Comparison of ENCODE assay signal across 1 cellular context in the genomic region with DNA sequence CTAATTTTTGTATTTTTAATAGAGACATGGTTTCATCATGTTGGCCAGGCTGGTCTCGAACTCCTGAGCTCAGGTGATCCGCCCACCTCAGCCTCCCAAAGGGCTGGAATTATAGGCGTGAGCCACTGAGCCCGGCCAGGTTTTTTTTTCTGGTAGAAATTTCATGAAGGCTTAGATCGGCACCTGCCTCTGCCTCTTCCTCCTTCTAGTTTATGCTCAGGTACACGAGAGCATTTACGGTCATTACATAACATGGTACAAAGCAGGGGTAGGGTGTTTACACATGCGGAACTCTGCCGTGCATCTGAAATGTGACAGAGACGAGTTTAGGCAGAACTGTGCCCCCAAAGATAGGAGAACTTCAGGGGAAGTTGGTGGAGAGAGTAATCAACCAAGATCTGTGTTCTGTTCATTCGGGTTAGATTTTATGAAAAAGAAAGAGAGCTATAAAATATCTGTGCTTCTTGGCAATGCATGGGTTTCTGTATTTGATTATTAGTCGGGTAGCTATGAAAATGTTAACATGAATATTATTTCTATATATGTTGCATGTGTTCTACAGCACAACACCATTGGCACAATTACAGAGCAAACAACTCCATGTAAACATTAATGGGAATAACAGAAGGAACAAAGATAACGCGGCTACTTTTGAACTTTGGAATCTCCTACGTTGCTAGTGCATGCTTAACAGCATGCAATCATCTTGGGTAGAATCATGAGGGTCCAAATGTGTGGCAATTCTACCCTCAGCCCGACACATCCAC.
TF ChIP-seq lines count a peak whose summit lies in the region.

No MANE protein-coding gene starts in this region.

TF ChIP-seq in HepG2, 621 proteins besides CTCF, POLR2A, EP300 and RAD21 (continued from another document and continues in another):
- TF ChIP-seq ARID5B (CRISPR knock-in tag; IDR thresholded peaks at IDR 0.05) (peak; percentile 71), ZMAT3 (CRISPR knock-in tag; conservative IDR thresholded peaks at IDR 0.05) (no peak), SNAI1 (CRISPR knock-in tag; IDR thresholded peaks at IDR 0.05; ENCODE audit: borderline replicate concordance) (no peak), CEBPB (IDR thresholded peaks at IDR 0.05; ENCODE audit: borderline replicate concordance, low read depth, low read length) (peak; percentile 55; the same call in 1 of the 2 replicates), SAP130 (CRISPR knock-in tag; IDR thresholded peaks at IDR 0.05; ENCODE audit: low read depth) (peak; percentile 45; the same call in 1 of the 2 replicates), SRF (IDR thresholded peaks at IDR 0.05; ENCODE audit: low read depth, low read length) (no peak), ZNF780A (CRISPR knock-in tag; IDR thresholded peaks at IDR 0.05) (no peak), SNRNP70 (IDR thresholded peaks at IDR 0.05; ENCODE audit: low read depth, low read length) (no peak), NFKBIZ (CRISPR knock-in tag; IDR thresholded peaks at IDR 0.05) (0 out of 2 replicates have a peak, but pooled peaks have one; percentile 45), IRF2 (CRISPR knock-in tag; IDR thresholded peaks at IDR 0.05) (no peak), ZNF121 (CRISPR knock-in tag; IDR thresholded peaks at IDR 0.05) (no peak), MIXL1 (CRISPR knock-in tag; IDR thresholded peaks at IDR 0.05) (peak; percentile 17; the same call in 1 of the 2 replicates), TP53 (CRISPR knock-in tag; conservative IDR thresholded peaks at IDR 0.05) (no peak), NONO (IDR thresholded peaks at IDR 0.05) (no peak), NONO (CRISPR knock-in tag; conservative IDR thresholded peaks at IDR 0.05) (0 out of 2 replicates have a peak, but pooled peaks have one; percentile 17), KLF11 (CRISPR knock-in tag; IDR thresholded peaks at IDR 0.05) (0 out of 2 replicates have a peak, but pooled peaks have one; percentile 16), ZNF12 (CRISPR knock-in tag; IDR thresholded peaks at IDR 0.05) (peak; percentile 42; the same call in 1 of the 2 replicates), ZNF776 (CRISPR knock-in tag; IDR thresholded peaks at IDR 0.05) (no peak), MXD4 (CRISPR knock-in tag; IDR thresholded peaks at IDR 0.05) (0 out of 2 replicates have a peak, but pooled peaks have one; percentile 34), MAFK (conservative IDR thresholded peaks at IDR 0.05 in 1 of 2, IDR thresholded peaks at IDR 0.05 in 1 of 2; ENCODE audit: low read length in 2 of 2) (no peak), ZNF441 (CRISPR knock-in tag; IDR thresholded peaks at IDR 0.05; ENCODE audit: borderline replicate concordance) (no peak), SKI (IDR thresholded peaks at IDR 0.05; ENCODE audit: partially characterized antibody) (no peak), TEF (CRISPR knock-in tag; IDR thresholded peaks at IDR 0.05) (peak; percentile 77), POGZ (CRISPR knock-in tag; IDR thresholded peaks at IDR 0.05) (0 out of 2 replicates have a peak, but pooled peaks have one; percentile 22), TCF7 (IDR thresholded peaks at IDR 0.05; ENCODE audit: low read depth) (peak; percentile 51), PITX1 (CRISPR knock-in tag; IDR thresholded peaks at IDR 0.05) (no peak), DR1 (CRISPR knock-in tag; IDR thresholded peaks at IDR 0.05) (no peak), CREB1 (IDR thresholded peaks at IDR 0.05) (no peak), CREB1 (CRISPR knock-in tag; IDR thresholded peaks at IDR 0.05) (peak; percentile 62), ZNF562 (CRISPR knock-in tag; IDR thresholded peaks at IDR 0.05; ENCODE audit: borderline replicate concordance) (no peak), DBP (CRISPR knock-in tag; IDR thresholded peaks at IDR 0.05; ENCODE audit: not compliant biosample characterization) (no peak), ASH2L (IDR thresholded peaks at IDR 0.05; ENCODE audit: insufficient read length, low read depth, low read length) (no peak), ZNF670 (CRISPR knock-in tag; IDR thresholded peaks at IDR 0.05; ENCODE audit: borderline replicate concordance) (no peak), NFIB (CRISPR knock-in tag; IDR thresholded peaks at IDR 0.05; ENCODE audit: borderline replicate concordance) (no peak), FOXK1 (CRISPR knock-in tag; IDR thresholded peaks at IDR 0.05; ENCODE audit: borderline replicate concordance, low read depth) (peak; percentile 59; the same call in 1 of the 2 replicates), ZNF431 (CRISPR knock-in tag; IDR thresholded peaks at IDR 0.05; ENCODE audit: borderline replicate concordance, low read depth) (0 out of 2 replicates have a peak, but pooled peaks have one; percentile 42), FOXP1 (IDR thresholded peaks at IDR 0.05) (no peak), FOXP1 (CRISPR knock-in tag; IDR thresholded peaks at IDR 0.05) (peak; percentile 69; the same call in 1 of the 2 replicates), NFYB (CRISPR knock-in tag; IDR thresholded peaks at IDR 0.05) (no peak)
- TF ChIP-seq, protein P1, sequence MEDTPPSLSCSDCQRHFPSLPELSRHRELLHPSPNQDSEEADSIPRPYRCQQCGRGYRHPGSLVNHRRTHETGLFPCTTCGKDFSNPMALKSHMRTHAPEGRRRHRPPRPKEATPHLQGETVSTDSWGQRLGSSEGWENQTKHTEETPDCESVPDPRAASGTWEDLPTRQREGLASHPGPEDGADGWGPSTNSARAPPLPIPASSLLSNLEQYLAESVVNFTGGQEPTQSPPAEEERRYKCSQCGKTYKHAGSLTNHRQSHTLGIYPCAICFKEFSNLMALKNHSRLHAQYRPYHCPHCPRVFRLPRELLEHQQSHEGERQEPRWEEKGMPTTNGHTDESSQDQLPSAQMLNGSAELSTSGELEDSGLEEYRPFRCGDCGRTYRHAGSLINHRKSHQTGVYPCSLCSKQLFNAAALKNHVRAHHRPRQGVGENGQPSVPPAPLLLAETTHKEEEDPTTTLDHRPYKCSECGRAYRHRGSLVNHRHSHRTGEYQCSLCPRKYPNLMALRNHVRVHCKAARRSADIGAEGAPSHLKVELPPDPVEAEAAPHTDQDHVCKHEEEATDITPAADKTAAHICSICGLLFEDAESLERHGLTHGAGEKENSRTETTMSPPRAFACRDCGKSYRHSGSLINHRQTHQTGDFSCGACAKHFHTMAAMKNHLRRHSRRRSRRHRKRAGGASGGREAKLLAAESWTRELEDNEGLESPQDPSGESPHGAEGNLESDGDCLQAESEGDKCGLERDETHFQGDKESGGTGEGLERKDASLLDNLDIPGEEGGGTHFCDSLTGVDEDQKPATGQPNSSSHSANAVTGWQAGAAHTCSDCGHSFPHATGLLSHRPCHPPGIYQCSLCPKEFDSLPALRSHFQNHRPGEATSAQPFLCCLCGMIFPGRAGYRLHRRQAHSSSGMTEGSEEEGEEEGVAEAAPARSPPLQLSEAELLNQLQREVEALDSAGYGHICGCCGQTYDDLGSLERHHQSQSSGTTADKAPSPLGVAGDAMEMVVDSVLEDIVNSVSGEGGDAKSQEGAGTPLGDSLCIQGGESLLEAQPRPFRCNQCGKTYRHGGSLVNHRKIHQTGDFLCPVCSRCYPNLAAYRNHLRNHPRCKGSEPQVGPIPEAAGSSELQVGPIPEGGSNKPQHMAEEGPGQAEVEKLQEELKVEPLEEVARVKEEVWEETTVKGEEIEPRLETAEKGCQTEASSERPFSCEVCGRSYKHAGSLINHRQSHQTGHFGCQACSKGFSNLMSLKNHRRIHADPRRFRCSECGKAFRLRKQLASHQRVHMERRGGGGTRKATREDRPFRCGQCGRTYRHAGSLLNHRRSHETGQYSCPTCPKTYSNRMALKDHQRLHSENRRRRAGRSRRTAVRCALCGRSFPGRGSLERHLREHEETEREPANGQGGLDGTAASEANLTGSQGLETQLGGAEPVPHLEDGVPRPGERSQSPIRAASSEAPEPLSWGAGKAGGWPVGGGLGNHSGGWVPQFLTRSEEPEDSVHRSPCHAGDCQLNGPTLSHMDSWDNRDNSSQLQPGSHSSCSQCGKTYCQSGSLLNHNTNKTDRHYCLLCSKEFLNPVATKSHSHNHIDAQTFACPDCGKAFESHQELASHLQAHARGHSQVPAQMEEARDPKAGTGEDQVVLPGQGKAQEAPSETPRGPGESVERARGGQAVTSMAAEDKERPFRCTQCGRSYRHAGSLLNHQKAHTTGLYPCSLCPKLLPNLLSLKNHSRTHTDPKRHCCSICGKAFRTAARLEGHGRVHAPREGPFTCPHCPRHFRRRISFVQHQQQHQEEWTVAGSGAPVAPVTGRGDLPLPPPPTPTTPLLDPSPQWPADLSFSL (CRISPR knock-in tag; IDR thresholded peaks at IDR 0.05) = no peak
- TF ChIP-seq, protein P2, sequence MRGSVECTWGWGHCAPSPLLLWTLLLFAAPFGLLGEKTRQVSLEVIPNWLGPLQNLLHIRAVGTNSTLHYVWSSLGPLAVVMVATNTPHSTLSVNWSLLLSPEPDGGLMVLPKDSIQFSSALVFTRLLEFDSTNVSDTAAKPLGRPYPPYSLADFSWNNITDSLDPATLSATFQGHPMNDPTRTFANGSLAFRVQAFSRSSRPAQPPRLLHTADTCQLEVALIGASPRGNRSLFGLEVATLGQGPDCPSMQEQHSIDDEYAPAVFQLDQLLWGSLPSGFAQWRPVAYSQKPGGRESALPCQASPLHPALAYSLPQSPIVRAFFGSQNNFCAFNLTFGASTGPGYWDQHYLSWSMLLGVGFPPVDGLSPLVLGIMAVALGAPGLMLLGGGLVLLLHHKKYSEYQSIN (CRISPR knock-in tag; IDR thresholded peaks at IDR 0.05; ENCODE audit: borderline replicate concordance) = no peak
- TF ChIP-seq, protein P3, sequence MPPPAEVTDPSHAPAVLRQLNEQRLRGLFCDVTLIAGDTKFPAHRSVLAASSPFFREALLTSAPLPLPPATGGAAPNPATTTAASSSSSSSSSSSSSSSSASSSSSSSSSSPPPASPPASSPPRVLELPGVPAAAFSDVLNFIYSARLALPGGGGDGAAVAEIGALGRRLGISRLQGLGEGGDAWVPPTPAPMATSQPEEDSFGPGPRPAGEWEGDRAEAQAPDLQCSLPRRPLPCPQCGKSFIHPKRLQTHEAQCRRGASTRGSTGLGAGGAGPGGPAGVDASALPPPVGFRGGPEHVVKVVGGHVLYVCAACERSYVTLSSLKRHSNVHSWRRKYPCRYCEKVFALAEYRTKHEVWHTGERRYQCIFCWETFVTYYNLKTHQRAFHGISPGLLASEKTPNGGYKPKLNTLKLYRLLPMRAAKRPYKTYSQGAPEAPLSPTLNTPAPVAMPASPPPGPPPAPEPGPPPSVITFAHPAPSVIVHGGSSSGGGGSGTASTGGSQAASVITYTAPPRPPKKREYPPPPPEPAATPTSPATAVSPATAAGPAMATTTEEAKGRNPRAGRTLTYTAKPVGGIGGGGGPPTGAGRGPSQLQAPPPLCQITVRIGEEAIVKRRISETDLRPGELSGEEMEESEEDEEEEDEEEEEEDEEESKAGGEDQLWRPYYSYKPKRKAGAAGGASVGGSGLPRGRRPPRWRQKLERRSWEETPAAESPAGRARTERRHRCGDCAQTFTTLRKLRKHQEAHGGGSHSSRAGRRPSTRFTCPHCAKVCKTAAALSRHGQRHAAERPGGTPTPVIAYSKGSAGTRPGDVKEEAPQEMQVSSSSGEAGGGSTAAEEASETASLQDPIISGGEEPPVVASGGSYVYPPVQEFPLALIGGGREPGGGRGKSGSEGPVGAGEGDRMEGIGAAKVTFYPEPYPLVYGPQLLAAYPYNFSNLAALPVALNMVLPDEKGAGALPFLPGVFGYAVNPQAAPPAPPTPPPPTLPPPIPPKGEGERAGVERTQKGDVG (CRISPR knock-in tag; IDR thresholded peaks at IDR 0.05; ENCODE audit: borderline replicate concordance) = no peak
- TF ChIP-seq, protein P4, sequence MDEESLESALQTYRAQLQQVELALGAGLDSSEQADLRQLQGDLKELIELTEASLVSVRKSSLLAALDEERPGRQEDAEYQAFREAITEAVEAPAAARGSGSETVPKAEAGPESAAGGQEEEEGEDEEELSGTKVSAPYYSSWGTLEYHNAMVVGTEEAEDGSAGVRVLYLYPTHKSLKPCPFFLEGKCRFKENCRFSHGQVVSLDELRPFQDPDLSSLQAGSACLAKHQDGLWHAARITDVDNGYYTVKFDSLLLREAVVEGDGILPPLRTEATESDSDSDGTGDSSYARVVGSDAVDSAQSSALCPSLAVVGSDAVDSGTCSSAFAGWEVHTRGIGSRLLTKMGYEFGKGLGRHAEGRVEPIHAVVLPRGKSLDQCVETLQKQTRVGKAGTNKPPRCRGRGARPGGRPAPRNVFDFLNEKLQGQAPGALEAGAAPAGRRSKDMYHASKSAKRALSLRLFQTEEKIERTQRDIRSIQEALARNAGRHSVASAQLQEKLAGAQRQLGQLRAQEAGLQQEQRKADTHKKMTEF (CRISPR knock-in tag; IDR thresholded peaks at IDR 0.05) = 0 out of 2 replicates have a peak, but pooled peaks have one; percentile 43
